Comparison of ENCODE assay signal across 16 cellular contexts in the genomic region with DNA sequence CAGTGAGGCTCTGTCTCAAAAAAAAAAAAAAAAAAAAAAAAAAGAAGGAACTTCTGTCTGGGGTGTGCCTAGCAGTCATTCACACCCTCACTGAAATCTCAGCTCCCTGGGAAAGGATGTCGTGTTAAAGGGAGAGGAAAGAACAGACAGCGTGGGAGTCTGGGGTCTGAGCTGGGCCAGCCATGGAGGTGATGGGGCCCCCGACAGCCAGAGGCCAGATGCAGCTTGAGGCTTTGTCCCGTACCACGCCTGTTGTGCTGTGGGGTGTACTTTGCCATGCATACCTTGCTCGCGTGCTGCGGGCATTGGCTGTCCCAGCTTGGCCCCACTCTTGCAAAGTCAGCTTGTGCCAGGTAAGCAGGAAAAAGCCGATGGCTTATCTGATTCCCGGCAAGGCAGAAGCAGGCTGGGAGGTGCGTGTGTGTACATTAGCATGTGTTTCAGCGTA. TPM values are rescaled to one million over a fixed set of nuclear protein-coding genes. Genes with fewer than 3 reads are reported as not detected.
DNase-seq lines count a peak whose midpoint lies in the region; ATAC-seq and TF ChIP-seq lines count a peak whose summit lies in the region.
"Had no signal": no experiment of that assay in that cellular context is flagged by ENCODE, and none has a peak within 500 bp of the region (broad histone marks: within the 10 kb centered on the region; RNA-seq: fewer than 3 reads in every experiment).

No MANE protein-coding gene starts in this region.

- no peak overlapping the region for H2AFZ ChIP-seq in neuronal stem cell (ENCODE audit: low read length)

- CTCF ChIA-PET in RWPE1 (lab: Yijun Ruan, JAX): no interaction called here
- CTCF ChIA-PET in T-cell (lab: Charles Lee): interaction anchor here in 1 of 2 donors (0.6 kb wide), 1 partner anchor 12 kb away, joined by 4 read pairs; no protein-coding TSS in a partner anchor

- H3K4ac ChIP-seq in neuronal stem cell (ENCODE audit: low read length): no peak overlapping the region

- H3K27me3 Mint-ChIP-seq in T-cell: peaks cover 16 to 47% of the 10 kb centered on the region in 2 donors

- H3K9me3 Mint-ChIP-seq in T-cell: no peaks in the 10 kb centered on the region
- H3K9me3 Mint-ChIP-seq: stimulated activated naive CD8-positive, alpha-beta T cell treated with anti-CD3 and anti-CD28 coated beads, Interleukin-15, amount 100 ng/mL, for 72 hours; WTC11 had no signal

- H3K4me2 ChIP-seq in neuronal stem cell (ENCODE audit: insufficient read depth, low read length, poor library complexity, severe bottlenecking): no peak overlapping the region

- H4K8ac ChIP-seq in neuronal stem cell (ENCODE audit: low read depth, low read length): no peak overlapping the region

- H3K4me3 ChIP-seq in GM12875 (ENCODE audit: low read depth, low read length) (peak overlapping the region; percentile 6), neuronal stem cell (ENCODE audit: low read length in 2 of 2) (no peak overlapping the region)
- H3K4me3 ChIP-seq: SK-N-MC had no signal

- no peak overlapping the region for H2BK5ac ChIP-seq in neuronal stem cell (ENCODE audit: low read length)

- peaks cover 0 to 5% of the 10 kb centered on the region in 2 donors for H3K9me3 ChIP-seq in neuronal stem cell (replicated peaks in 1 of 2; ENCODE audit: control insufficient read depth in 2 of 2, insufficient read depth in 1 of 2, low read depth in 1 of 2, low read length in 2 of 2)

- H3K27me3 ChIP-seq in neuronal stem cell (ENCODE audit: control insufficient read depth in 3 of 3, insufficient read depth in 3 of 3, low read depth in 1 of 3, low read length in 3 of 3): peaks cover 11 to 63% (median 32%) of the 10 kb centered on the region in 3 experiments

- no peak overlapping the region for H2AK5ac ChIP-seq in neuronal stem cell (ENCODE audit: low read depth, low read length)

- POLR2A ChIA-PET in RWPE1 (lab: Yijun Ruan, JAX; ENCODE audit: low non-redundant PET) (interaction anchor here (0.6 kb wide), 1 partner anchor 185 kb away, joined by 9 read pairs; no protein-coding TSS in a partner anchor), T-cell (lab: Charles Lee) (no interaction called here)

- H3K4me1 Mint-ChIP-seq in T-cell: peaks cover 23 to 27% (median 23%) of the 10 kb centered on the region in 3 donors

- TF ChIP-seq CTCF in GM12875 (IDR thresholded peaks at IDR 0.05; ENCODE audit: borderline replicate concordance, insufficient read depth, low read depth, low read length) (no peak), RWPE1 (conservative IDR thresholded peaks at IDR 0.05; ENCODE audit: low read depth) (no peak)

- peaks cover 5 to 7% of the 10 kb centered on the region in 2 donors for H3K4me1 ChIP-seq in neuronal stem cell (ENCODE audit: control insufficient read depth in 2 of 2, insufficient read depth in 1 of 2, low read depth in 1 of 2, low read length in 2 of 2)

- H3K36me3 Mint-ChIP-seq in T-cell: no peaks in the 10 kb centered on the region
- H3K36me3 Mint-ChIP-seq: WTC11 had no signal

- no peak overlapping the region for H2BK120ac ChIP-seq in neuronal stem cell (ENCODE audit: low read depth, low read length)

- no peak overlapping the region for H2BK15ac ChIP-seq in neuronal stem cell (ENCODE audit: low read length)

- H3K36me3 ChIP-seq in neuronal stem cell (replicated peaks in 1 of 2; ENCODE audit: control insufficient read depth in 2 of 2, insufficient read depth in 2 of 2, low read length in 2 of 2): no peaks in the 10 kb centered on the region

- DNase-seq in RWPE1 (ENCODE audit: low spot score): no peak
- DNase-seq in neuronal stem cell (ENCODE audit: low spot score): no peak
- no peak for DNase-seq in T-cell
- no peak for DNase-seq in NCI-H1105 (lab: John Stamatoyannopoulos, UW)
- DNase-seq in hippocampal formation (lab: John Stamatoyannopoulos, UW): no peak
- no peak for DNase-seq in posterior cingulate gyrus
- DNase-seq: activated effector memory CD4-positive, alpha-beta T cell treated with anti-CD3 and anti-CD28 coated beads, Interleukin-2, amount 50 U/mL, for 16 hours; erythroblast; midbrain; NCI-H1092; stimulated activated naive CD8-positive, alpha-beta T cell treated with anti-CD3 and anti-CD28 coated beads, Interleukin-15, amount 100 ng/mL, for 72 hours had no signal

- no peak overlapping the region for H3K4me3 Mint-ChIP-seq in T-cell
- H3K4me3 Mint-ChIP-seq: stimulated activated naive CD8-positive, alpha-beta T cell treated with anti-CD3 and anti-CD28 coated beads, Interleukin-15, amount 100 ng/mL, for 72 hours; WTC11 had no signal

- ATAC-seq in HG02571 (IDR thresholded peaks at IDR 0.05; ENCODE audit: unreplicated experiment) (peak; percentile 4), T-cell (replicated peaks in 1 of 4) (no peak)
- ATAC-seq: stimulated activated naive CD8-positive, alpha-beta T cell treated with anti-CD3 and anti-CD28 coated beads, Interleukin-15, amount 100 ng/mL, for 72 hours had no signal

- H3K27ac ChIP-seq in RWPE1 (peak overlapping the region; percentile 33), neuronal stem cell (replicated peaks; ENCODE audit: low read length) (no peak overlapping the region)
- H3K27ac ChIP-seq: SK-N-MC had no signal

- H3K27ac Mint-ChIP-seq in T-cell: no peak overlapping the region
- H3K27ac Mint-ChIP-seq: stimulated activated naive CD8-positive, alpha-beta T cell treated with anti-CD3 and anti-CD28 coated beads, Interleukin-15, amount 100 ng/mL, for 72 hours; WTC11 had no signal

- no peak overlapping the region for H3K23ac ChIP-seq in neuronal stem cell (ENCODE audit: low read depth, low read length, poor library complexity)

- no CpG with 5 or more reads among the region's 12 CpGs for whole genome bisulfite sequencing in neuronal stem cell (ENCODE audit: extremely low coverage in 2 of 2, insufficient read length in 2 of 2, insufficient replicate concordance in 1 of 2), 2 donors

- intact Hi-C loops in posterior cingulate gyrus (cut with DNase I): no loop called here

- no peak overlapping the region for H3K9ac ChIP-seq in neuronal stem cell (ENCODE audit: low read depth, low read length, poor library complexity)

- no peak overlapping the region for H4K91ac ChIP-seq in neuronal stem cell (ENCODE audit: low read depth, low read length, poor library complexity)

- H2BK12ac ChIP-seq in neuronal stem cell (ENCODE audit: low read length): no peak overlapping the region

- peak overlapping the region; percentile 55 for H3K18ac ChIP-seq in neuronal stem cell (ENCODE audit: low read length)

- no peak overlapping the region for H3K14ac ChIP-seq in neuronal stem cell (ENCODE audit: low read length)

- no peaks in the 10 kb centered on the region for H3K79me1 ChIP-seq in neuronal stem cell (ENCODE audit: low read depth, low read length)

RNA-seq across cellular contexts. Expression of a gene that starts 4.6 kb away (rescaled TPM):
- polyA plus RNA-seq in neuronal stem cell (2013, experiment 1 of 2): 0.33 TPM
- polyA plus RNA-seq in neuronal stem cell (2013, experiment 2 of 2): 0.33 TPM
- total RNA-seq in T-cell: under 1 TPM in 1 of 5 donors, not detected in 4; 0.20 TPM

RNA-seq across cellular contexts. Expression of a gene that starts 29.1 kb away (rescaled TPM):
- polyA plus RNA-seq in neuronal stem cell (2013, experiment 1 of 2): 6.5 TPM
- polyA plus RNA-seq in neuronal stem cell (2013, experiment 2 of 2): 6.2 TPM
- total RNA-seq in T-cell: under 1 TPM in 3 of 5 donors, not detected in 2; 0.59 to 0.88 (median 0.66) TPM

RNA-seq across cellular contexts. Expression of a gene that starts 52.4 kb away (rescaled TPM):
- not detected for polyA plus RNA-seq in neuronal stem cell (2013, experiment 1 of 2)
- polyA plus RNA-seq in neuronal stem cell (2013, experiment 2 of 2): not detected
- not detected for total RNA-seq in T-cell
- total RNA-seq: astrocyte had no signal
